In the genomic region with DNA sequence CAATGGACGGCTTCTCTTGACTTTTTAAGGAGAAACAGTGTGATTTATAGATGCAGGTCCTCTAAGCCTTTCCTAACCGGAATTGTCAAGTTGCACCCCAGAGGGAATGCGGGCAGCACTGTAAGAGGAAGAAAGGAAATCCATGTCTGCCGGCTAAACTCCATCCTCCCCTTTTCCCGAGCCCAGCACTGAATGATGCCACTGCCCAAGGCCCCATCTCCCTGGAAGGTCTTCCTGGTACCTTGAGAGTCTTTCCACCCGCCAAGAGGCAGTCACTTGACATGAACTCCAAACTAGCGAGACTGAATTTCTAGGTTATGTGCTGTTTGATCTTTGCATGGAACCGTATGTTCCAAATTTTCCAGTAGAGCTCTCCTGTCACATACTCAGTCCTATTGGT, we compare ENCODE assay signal across 7 cellular contexts.
"Had no signal": no experiment of that assay in that cellular context is flagged by ENCODE, and none has a peak within 500 bp of the region (broad histone marks: within the 10 kb centered on the region; RNA-seq: fewer than 3 reads in every experiment).

No MANE protein-coding gene starts in this region.

- H3K4me3 ChIP-seq: GM23338 had no signal

- H3K4me2 ChIP-seq: GM23338 had no signal

- ATAC-seq: GM23338 had no signal

- FAIRE-seq: H1, H54, HTR-8/SVneo had no signal

- DNase-seq: H9, HCEC 1CT, IMR-90 had no signal

- H2AFZ ChIP-seq: GM23338 had no signal
